12 cellular contexts compared by ENCODE assay signal in the genomic region with DNA sequence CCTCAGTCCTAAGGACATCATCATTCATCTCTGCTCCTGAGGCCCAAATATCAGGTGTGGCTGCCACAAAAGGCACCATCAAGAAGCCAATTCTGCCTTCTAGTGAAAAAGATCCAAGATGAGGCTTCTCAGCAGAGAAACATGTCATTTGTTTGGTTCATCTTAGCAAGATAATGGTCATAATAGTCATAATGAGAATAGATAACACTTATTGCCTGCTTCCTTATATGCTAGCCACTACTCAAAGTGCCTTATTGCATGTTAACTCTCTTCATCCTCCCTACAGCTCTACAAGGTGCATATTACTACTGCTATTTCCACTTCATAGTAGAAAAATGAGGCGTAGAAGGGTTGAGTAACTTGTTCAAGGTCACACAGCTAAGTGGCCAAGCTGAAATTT. TPM values are rescaled to one million over a fixed set of nuclear protein-coding genes. Genes with fewer than 3 reads are reported as not detected.
DNase-seq lines count a peak whose midpoint lies in the region; ATAC-seq, FAIRE-seq and TF ChIP-seq lines count a peak whose summit lies in the region.
"Had no signal": no experiment of that assay in that cellular context is flagged by ENCODE, and none has a peak within 500 bp of the region (broad histone marks: within the 10 kb centered on the region; RNA-seq: fewer than 3 reads in every experiment).

No MANE protein-coding gene starts in this region.

- H3K4me3 ChIP-seq in GM23338: no peak overlapping the region
- H3K4me3 ChIP-seq in astrocyte (ENCODE audit: insufficient read depth, low read depth, low read length): no peak overlapping the region
- no peak overlapping the region for H3K4me3 ChIP-seq in mesenchymal stem cell (ENCODE audit: insufficient read depth in 1 of 2, low read depth in 1 of 2, low read length in 2 of 2)
- H3K4me3 ChIP-seq in mucosa of descending colon: no peak overlapping the region

- H3K4me1 ChIP-seq in GM23338 (ENCODE audit: insufficient read depth): peaks cover 23% of the 10 kb centered on the region
- peaks cover 57% of the 10 kb centered on the region for H3K4me1 ChIP-seq in astrocyte (ENCODE audit: insufficient read depth, low read length)
- H3K4me1 ChIP-seq in mesenchymal stem cell (ENCODE audit: control insufficient read depth, insufficient read depth, low read depth, low read length): peaks cover 60% of the 10 kb centered on the region
- H3K4me1 ChIP-seq in mucosa of descending colon (ENCODE audit: low read depth): peaks cover 45% of the 10 kb centered on the region

- H2AFZ ChIP-seq in GM23338 (no peak overlapping the region), astrocyte (ENCODE audit: low read depth, low read length) (no peak overlapping the region), mesenchymal stem cell (ENCODE audit: low read depth, low read length) (no peak overlapping the region)

- ATAC-seq in GM23338 (no peak), HG02870 (IDR thresholded peaks at IDR 0.05; ENCODE audit: unreplicated experiment) (no peak), GM19324 (IDR thresholded peaks at IDR 0.05; ENCODE audit: low FRiP score, unreplicated experiment) (no peak), mucosa of descending colon (no peak), natural killer cell (no peak)

- intact Hi-C loops in mucosa of descending colon (cut with DNase I, micrococcal nuclease) (loop anchor here in 1 of 2 donors (10.0 kb wide), 1 partner anchor 50 kb away; no protein-coding TSS in a partner anchor), natural killer cell (cut with micrococcal nuclease) (no loop called here)

- H3K9me2 ChIP-seq in GM23338 (ENCODE audit: insufficient read depth): 0 out of 2 replicates have a peak, but pooled peaks cover 3% of the 10 kb centered on the region

- H3K4ac ChIP-seq in mesenchymal stem cell (ENCODE audit: low read depth in 1 of 2, low read length in 2 of 2): peak overlapping the region; percentile 4 to 54

- peak overlapping the region; percentile 4 to 25 for H3K18ac ChIP-seq in mesenchymal stem cell (ENCODE audit: low read depth in 1 of 2, low read length in 2 of 2)

- no peaks in the 10 kb centered on the region for H3K36me3 ChIP-seq in GM23338 (ENCODE audit: insufficient read depth)
- H3K36me3 ChIP-seq in astrocyte (ENCODE audit: insufficient read depth, low read length): no peaks in the 10 kb centered on the region
- H3K36me3 ChIP-seq in mesenchymal stem cell (ENCODE audit: control insufficient read depth in 1 of 2, insufficient read depth in 2 of 2, low read depth in 1 of 2, low read length in 2 of 2): peaks cover 0 to 8% of the 10 kb centered on the region in 2 experiments
- no peaks in the 10 kb centered on the region for H3K36me3 ChIP-seq in mucosa of descending colon (ENCODE audit: low read depth)

- H3K27ac ChIP-seq in GM23338 (ENCODE audit: low read depth) (peak overlapping the region; percentile 19; the same call in 1 of the 2 replicates), astrocyte (ENCODE audit: low read depth, low read length) (no peak overlapping the region), mesenchymal stem cell (ENCODE audit: low read length, poor library complexity, severe bottlenecking) (no peak overlapping the region), temporal lobe (ENCODE audit: low read depth, low read length) (peak overlapping the region; percentile 38)

- H3K4me2 ChIP-seq in GM23338 (no peak overlapping the region), astrocyte (ENCODE audit: low read length) (no peak overlapping the region), mesenchymal stem cell (ENCODE audit: low read length, poor library complexity, severe bottlenecking) (no peak overlapping the region)

- peak overlapping the region; percentile 57 for H2AK5ac ChIP-seq in mesenchymal stem cell (ENCODE audit: low read length, severe bottlenecking)

- H3K9ac ChIP-seq in astrocyte (ENCODE audit: low read length): no peak overlapping the region
- H3K9ac ChIP-seq in mesenchymal stem cell (ENCODE audit: low read length): no peak overlapping the region

- H4K20me1 ChIP-seq in GM23338 (replicated peaks; ENCODE audit: insufficient read depth) (no peaks in the 10 kb centered on the region), astrocyte (ENCODE audit: insufficient read depth, low read length) (peaks cover 10% of the 10 kb centered on the region)

- no peaks in the 10 kb centered on the region for H3K9me3 ChIP-seq in astrocyte (ENCODE audit: insufficient read depth, low read depth, low read length)
- no peaks in the 10 kb centered on the region for H3K9me3 ChIP-seq in mesenchymal stem cell (ENCODE audit: control insufficient read depth, low read length)
- H3K9me3 ChIP-seq in mucosa of descending colon: no peaks in the 10 kb centered on the region

- WGBS in mesenchymal stem cell: 89% methylated on average over 1 of the region's 1 CpG

- peak overlapping the region; percentile 35 for H4K91ac ChIP-seq in mesenchymal stem cell (ENCODE audit: low read length)

- no peaks in the 10 kb centered on the region for H3F3A ChIP-seq in GM23338 (replicated peaks; ENCODE audit: low read depth)

- H3K4me3 Mint-ChIP-seq in GM23338 (no peak overlapping the region), astrocyte (ENCODE audit: unreplicated experiment) (no peak overlapping the region), natural killer cell (no peak overlapping the region)
- H3K4me3 Mint-ChIP-seq: activated naive CD4-positive, alpha-beta T cell treated with anti-CD3 and anti-CD28 coated beads, Interleukin-2, amount 50 U/mL, for 24 hours; CD4-positive, alpha-beta T cell had no signal

- H3K27me3 ChIP-seq in GM23338 (ENCODE audit: insufficient read depth) (no peaks in the 10 kb centered on the region), astrocyte (ENCODE audit: insufficient read depth, low read length) (no peaks in the 10 kb centered on the region), mesenchymal stem cell (ENCODE audit: control insufficient read depth in 1 of 2, insufficient read depth in 1 of 2, low read length in 2 of 2) (no peaks in the 10 kb centered on the region)

- no peak overlapping the region for H2BK15ac ChIP-seq in mesenchymal stem cell (ENCODE audit: low read depth, poor library complexity, severe bottlenecking)

- peaks cover 17% of the 10 kb centered on the region for H3K79me1 ChIP-seq in mesenchymal stem cell (replicated peaks; ENCODE audit: low read length, poor library complexity, severe bottlenecking)

- no peaks in the 10 kb centered on the region for H3K9me3 Mint-ChIP-seq in GM23338
- H3K9me3 Mint-ChIP-seq in astrocyte (ENCODE audit: unreplicated experiment): peaks cover 1% of the 10 kb centered on the region
- H3K9me3 Mint-ChIP-seq in natural killer cell: no peaks in the 10 kb centered on the region
- H3K9me3 Mint-ChIP-seq: activated naive CD4-positive, alpha-beta T cell treated with anti-CD3 and anti-CD28 coated beads, Interleukin-2, amount 50 U/mL, for 24 hours; CD4-positive, alpha-beta T cell had no signal

- H3K79me2 ChIP-seq in GM23338 (replicated peaks; ENCODE audit: insufficient read depth) (no peaks in the 10 kb centered on the region), astrocyte (ENCODE audit: insufficient read depth, low read length) (peaks cover 21% of the 10 kb centered on the region)

- no peak for DNase-seq in GM23338 (ENCODE audit: low spot score)
- no peak for DNase-seq in astrocyte (ENCODE audit: low read depth)
- DNase-seq in mesenchymal stem cell: no peak
- DNase-seq in mucosa of descending colon: no peak
- DNase-seq in natural killer cell: no peak
- DNase-seq: CD4-positive, alpha-beta T cell; NCI-H1092 treated with DMSO at 0.1 percent for 48 hours; NCI-H2171 treated with DMSO at 0.1 percent for 48 hours had no signal

- H3K27me3 Mint-ChIP-seq in GM23338 (ENCODE audit: insufficient read depth, low read depth, poor library complexity) (peaks cover 11% of the 10 kb centered on the region), astrocyte (ENCODE audit: low read depth, unreplicated experiment) (no peaks in the 10 kb centered on the region), natural killer cell (ENCODE audit: low read depth in 2 of 2) (peaks cover 0 to 2% of the 10 kb centered on the region in 2 donors)
- H3K27me3 Mint-ChIP-seq: activated naive CD4-positive, alpha-beta T cell treated with anti-CD3 and anti-CD28 coated beads, Interleukin-2, amount 50 U/mL, for 24 hours had no signal

- H3K27ac Mint-ChIP-seq in GM23338: no peak overlapping the region
- peak overlapping the region; percentile 41 for H3K27ac Mint-ChIP-seq in astrocyte (ENCODE audit: unreplicated experiment)
- H3K27ac Mint-ChIP-seq in natural killer cell: no peak overlapping the region
- H3K27ac Mint-ChIP-seq: activated naive CD4-positive, alpha-beta T cell treated with anti-CD3 and anti-CD28 coated beads, Interleukin-2, amount 50 U/mL, for 24 hours; CD4-positive, alpha-beta T cell had no signal

- no peak overlapping the region for H2BK5ac ChIP-seq in mesenchymal stem cell (ENCODE audit: low read depth, low read length, poor library complexity, severe bottlenecking)

- H3K23ac ChIP-seq in mesenchymal stem cell (ENCODE audit: low read length in 2 of 2): no peak overlapping the region

- no peak overlapping the region for H4K8ac ChIP-seq in mesenchymal stem cell (ENCODE audit: low read length)

- no peak for FAIRE-seq in astrocyte (lab: Jason Lieb, UNC)

- no peak overlapping the region for H3K14ac ChIP-seq in mesenchymal stem cell (ENCODE audit: low read length in 2 of 2)

- peak overlapping the region in 1 of 2 experiments; percentile 70 for H2BK12ac ChIP-seq in mesenchymal stem cell (ENCODE audit: low read length in 2 of 2)

- H3K4me1 Mint-ChIP-seq in GM23338 (peaks cover 34% of the 10 kb centered on the region), astrocyte (ENCODE audit: low read depth, unreplicated experiment) (peaks cover 39% of the 10 kb centered on the region), natural killer cell (peaks cover 18 to 22% of the 10 kb centered on the region in 2 donors)

- no peak for TF ChIP-seq CTCF in GM23338 (conservative IDR thresholded peaks at IDR 0.05; ENCODE audit: low read depth in 2 of 2)
- TF ChIP-seq CTCF in astrocyte (IDR thresholded peaks at IDR 0.05; ENCODE audit: insufficient read depth, low read depth, low read length): no peak
- no peak for TF ChIP-seq CTCF in mucosa of descending colon (IDR thresholded peaks at IDR 0.05)
- TF ChIP-seq CTCF in natural killer cell (IDR thresholded peaks at IDR 0.05): no peak

- no peaks in the 10 kb centered on the region for H3K36me3 Mint-ChIP-seq in GM23338 (ENCODE audit: low read depth)
- H3K36me3 Mint-ChIP-seq in astrocyte (ENCODE audit: low read depth, unreplicated experiment): no peaks in the 10 kb centered on the region
- no peaks in the 10 kb centered on the region for H3K36me3 Mint-ChIP-seq in natural killer cell
- H3K36me3 Mint-ChIP-seq: activated naive CD4-positive, alpha-beta T cell treated with anti-CD3 and anti-CD28 coated beads, Interleukin-2, amount 50 U/mL, for 24 hours had no signal

- H2BK120ac ChIP-seq in mesenchymal stem cell (ENCODE audit: low read depth, low read length): no peak overlapping the region

RNA-seq across cellular contexts. Expression of gene MRPS23, which starts 45.0 kb away (rescaled TPM):
- total RNA-seq in GM23338 (2014; rRNA removed; shearing (Covaris generic)): 38.0 and 53.2 TPM in 2 replicates
- polyA plus RNA-seq in GM23338 (2016; fragmentation: Nextera tagmentation; extraction: Ambion mirVana): 65.5 and 74.5 TPM in 2 replicates
- total RNA-seq in astrocyte (56.9 and 61.3 TPM in 2 replicates), temporal lobe (17.7 TPM), mucosa of descending colon (10 to 100 TPM; 15.1 to 27.2 (median 24.0) TPM), natural killer cell (10 to 100 TPM; 12.8 to 17.3 (median 17.2) TPM)
- polyA plus RNA-seq in mesenchymal stem cell (2013, experiment 1 of 2): 23.0 TPM
- polyA plus RNA-seq in mesenchymal stem cell (2013, experiment 2 of 2): 21.0 TPM

Comparison
In these comparisons a context has a peak if more than half of its experiments do, and no peak if none do; other contexts are left out.
1. H3K27ac ChIP-seq: peak in GM23338 (single experiment) and temporal lobe (single experiment); none in astrocyte (single experiment) and mesenchymal stem cell (single experiment).